ENCODE assay signal across 24 cellular contexts in the genomic region with DNA sequence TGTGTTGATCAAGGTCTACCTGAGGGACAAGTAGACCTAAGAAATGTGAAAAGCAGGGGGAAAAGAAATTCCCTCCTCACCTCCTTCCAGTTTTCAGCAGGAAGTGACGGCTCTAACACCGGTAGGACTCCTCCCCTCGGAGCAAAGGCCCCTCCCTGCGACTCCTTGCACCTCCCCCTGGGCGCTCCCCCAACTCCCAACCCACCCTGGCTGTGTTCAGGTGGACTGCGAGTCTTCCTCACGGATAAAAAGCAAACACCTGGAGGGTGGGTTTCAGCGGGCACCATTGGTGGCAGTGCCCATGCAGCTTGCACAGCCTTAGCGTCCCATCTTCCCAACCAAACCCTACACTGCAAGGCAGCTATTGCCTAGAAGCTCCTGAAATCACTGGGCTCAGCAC.
DNase-seq lines count a peak whose midpoint lies in the region; ATAC-seq and TF ChIP-seq lines count a peak whose summit lies in the region.
"Had no signal": no experiment of that assay in that cellular context is flagged by ENCODE, and none has a peak within 500 bp of the region (broad histone marks: within the 10 kb centered on the region; RNA-seq: fewer than 3 reads in every experiment).

No MANE protein-coding gene starts in this region.

- POLR2A ChIA-PET in WTC11 (lab: Charles Lee) = no interaction called here

- DNase-seq in WTC11 (ENCODE audit: low spot score) = no peak
- no peak for DNase-seq in endodermal cell
- DNase-seq in posterior vena cava (ENCODE audit: low spot score) = peak; percentile 69
- DNase-seq in upper lobe of right lung = peak; percentile 32
- DNase-seq in suprapubic skin (ENCODE audit: low spot score in 2 of 2) = no peak
- DNase-seq: 8988T; ACHN; AML-193; BE2C; Calu3; CD4-positive, alpha-beta T cell; CD8-positive, alpha-beta memory T cell; COR-L47; DMS53; DMS79 treated with DMSO at 0.1 percent for 48 hours; GF-D8; GOT3; H7; HCEC 1CT had no signal

- no peak overlapping the region for H3K27ac ChIP-seq in endodermal cell (ENCODE audit: low read depth, low read length)
- H3K27ac ChIP-seq in upper lobe of right lung = no peak overlapping the region
- no peak overlapping the region for H3K27ac ChIP-seq in suprapubic skin
- no peak overlapping the region for H3K27ac ChIP-seq in gastroesophageal sphincter
- H3K27ac ChIP-seq: A549; BLaER1 treated with 17β-estradiol and CSF1 and Interleukin-3, amounts not matched to agents 10 nM and 100 nM had no signal

- intact Hi-C loops in posterior vena cava (cut with DNase I) = no loop called here
- intact Hi-C loops in upper lobe of right lung (cut with DNase I) = no loop called here

- CTCF ChIA-PET in WTC11 (lab: Charles Lee) = no interaction called here

- H3K9me3 Mint-ChIP-seq in WTC11 = no peaks in the 10 kb centered on the region
- no peaks in the 10 kb centered on the region for H3K9me3 Mint-ChIP-seq in endodermal cell
- H3K9me3 Mint-ChIP-seq: CD4-positive, alpha-beta T cell had no signal

- H3K4me1 Mint-ChIP-seq in WTC11 (peaks cover 12% of the 10 kb centered on the region), endodermal cell (peaks cover 48% of the 10 kb centered on the region)
- H3K4me1 Mint-ChIP-seq: CD14-positive monocyte; CD8-positive, alpha-beta memory T cell had no signal

- no peaks in the 10 kb centered on the region for H3K27me3 Mint-ChIP-seq in WTC11 (ENCODE audit: low read depth)
- no peaks in the 10 kb centered on the region for H3K27me3 Mint-ChIP-seq in endodermal cell (ENCODE audit: insufficient read depth)

- peaks cover 26% of the 10 kb centered on the region for H3K36me3 Mint-ChIP-seq in WTC11
- H3K36me3 Mint-ChIP-seq in endodermal cell (ENCODE audit: low read depth) = peaks cover 81% of the 10 kb centered on the region
- H3K36me3 Mint-ChIP-seq: CD14-positive monocyte; CD8-positive, alpha-beta memory T cell had no signal

- 93% methylated on average over 2 to 9 of the region's 9 CpGs for WGBS in endodermal cell (ENCODE audit: insufficient coverage in 1 of 2, insufficient read length in 1 of 2), 2 experiments
- WGBS in suprapubic skin = 83% methylated on average over 8 of the region's 9 CpGs
- 77% methylated on average over 5 of the region's 9 CpGs; no CpG with 5 or more reads in 1 of the 2 donors for WGBS in gastroesophageal sphincter (ENCODE audit: low coverage in 1 of 2), 2 donors

- peaks cover 35% of the 10 kb centered on the region for H3K4me1 ChIP-seq in endodermal cell (ENCODE audit: control insufficient read depth, insufficient read depth, low read length)
- H3K4me1 ChIP-seq in upper lobe of right lung = no peaks in the 10 kb centered on the region
- H3K4me1 ChIP-seq in suprapubic skin = no peaks in the 10 kb centered on the region
- no peaks in the 10 kb centered on the region for H3K4me1 ChIP-seq in gastroesophageal sphincter
- H3K4me1 ChIP-seq: A549, BE2C had no signal

- H3K9me3 ChIP-seq in endodermal cell (ENCODE audit: control insufficient read depth, low read length) (no peaks in the 10 kb centered on the region), upper lobe of right lung (no peaks in the 10 kb centered on the region), suprapubic skin (no peaks in the 10 kb centered on the region), gastroesophageal sphincter (no peaks in the 10 kb centered on the region)
- H3K9me3 ChIP-seq: A549, BE2C had no signal

- H3K4me3 ChIP-seq in endodermal cell (ENCODE audit: low read length) = no peak overlapping the region
- no peak overlapping the region for H3K4me3 ChIP-seq in upper lobe of right lung
- H3K4me3 ChIP-seq in suprapubic skin = no peak overlapping the region
- H3K4me3 ChIP-seq in gastroesophageal sphincter = no peak overlapping the region
- H3K4me3 ChIP-seq: A549; BLaER1 treated with 17β-estradiol and CSF1 and Interleukin-3, amounts not matched to agents 10 nM and 100 nM had no signal

- H3K4me3 Mint-ChIP-seq in WTC11 (no peak overlapping the region), endodermal cell (no peak overlapping the region)
- H3K4me3 Mint-ChIP-seq: CD14-positive monocyte; CD4-positive, alpha-beta T cell; CD8-positive, alpha-beta memory T cell had no signal

- no peak overlapping the region for H3K9ac ChIP-seq in endodermal cell (ENCODE audit: extremely low read depth, low read length, poor library complexity, severe bottlenecking)
- H3K9ac ChIP-seq: BLaER1 treated with 17β-estradiol and CSF1 and Interleukin-3, amounts not matched to agents 10 nM and 100 nM had no signal

- no peak for TF ChIP-seq EP300 in suprapubic skin (IDR thresholded peaks at IDR 0.05)
- TF ChIP-seq EP300 in gastroesophageal sphincter (IDR thresholded peaks at IDR 0.05) = no peak

- ATAC-seq in WTC11 (0 out of 2 replicates have a peak, but pooled peaks have one; percentile 36), upper lobe of right lung (no peak), gastroesophageal sphincter (no peak), GM18873 (IDR thresholded peaks at IDR 0.05; ENCODE audit: low FRiP score, unreplicated experiment) (no peak)
- ATAC-seq: A549 had no signal

- H3K36me3 ChIP-seq in endodermal cell (ENCODE audit: control insufficient read depth, insufficient read depth, low read length) (peaks cover 86% of the 10 kb centered on the region), upper lobe of right lung (peaks cover 78% of the 10 kb centered on the region), suprapubic skin (peaks cover 37% of the 10 kb centered on the region), gastroesophageal sphincter (peaks cover 0 to 99% of the 10 kb centered on the region in 2 donors)
- H3K36me3 ChIP-seq: BE2C; BLaER1 treated with 17β-estradiol and CSF1 and Interleukin-3, amounts not matched to agents 10 nM and 100 nM had no signal

- no peak for TF ChIP-seq CTCF in WTC11 (IDR thresholded peaks at IDR 0.05)
- no peak for TF ChIP-seq CTCF in endodermal cell (conservative IDR thresholded peaks at IDR 0.05)
- no peak for TF ChIP-seq CTCF in upper lobe of right lung (IDR thresholded peaks at IDR 0.05)
- no peak for TF ChIP-seq CTCF in suprapubic skin (IDR thresholded peaks at IDR 0.05)
- TF ChIP-seq CTCF in gastroesophageal sphincter (IDR thresholded peaks at IDR 0.05) = no peak

- H3K27ac Mint-ChIP-seq in WTC11 (no peak overlapping the region), endodermal cell (peak overlapping the region; percentile 64)
- H3K27ac Mint-ChIP-seq: CD4-positive, alpha-beta T cell; CD8-positive, alpha-beta memory T cell had no signal

- TF ChIP-seq POLR2A in suprapubic skin (IDR thresholded peaks at IDR 0.05) = no peak
- no peak for TF ChIP-seq POLR2A in gastroesophageal sphincter (IDR thresholded peaks at IDR 0.05)

- H3K27me3 ChIP-seq in endodermal cell (ENCODE audit: control insufficient read depth, insufficient read depth, low read length, poor library complexity, severe bottlenecking) (no peaks in the 10 kb centered on the region), upper lobe of right lung (no peaks in the 10 kb centered on the region), suprapubic skin (no peaks in the 10 kb centered on the region), gastroesophageal sphincter (no peaks in the 10 kb centered on the region)
- H3K27me3 ChIP-seq: BLaER1 treated with 17β-estradiol and CSF1 and Interleukin-3, amounts not matched to agents 10 nM and 100 nM had no signal

TF ChIP-seq in WTC11, 78 proteins besides CTCF, POLR2A, EP300 and RAD21 (continues in another document):
- TF ChIP-seq AR (CRISPR knock-in tag; IDR thresholded peaks at IDR 0.05) (no peak), TP53 (CRISPR knock-in tag; IDR thresholded peaks at IDR 0.05) (no peak), ZNF396 (CRISPR knock-in tag; IDR thresholded peaks at IDR 0.05; ENCODE audit: borderline replicate concordance) (no peak)
- TF ChIP-seq, protein P1, sequence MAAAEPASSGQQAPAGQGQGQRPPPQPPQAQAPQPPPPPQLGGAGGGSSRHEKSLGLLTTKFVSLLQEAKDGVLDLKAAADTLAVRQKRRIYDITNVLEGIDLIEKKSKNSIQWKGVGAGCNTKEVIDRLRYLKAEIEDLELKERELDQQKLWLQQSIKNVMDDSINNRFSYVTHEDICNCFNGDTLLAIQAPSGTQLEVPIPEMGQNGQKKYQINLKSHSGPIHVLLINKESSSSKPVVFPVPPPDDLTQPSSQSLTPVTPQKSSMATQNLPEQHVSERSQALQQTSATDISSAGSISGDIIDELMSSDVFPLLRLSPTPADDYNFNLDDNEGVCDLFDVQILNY (CRISPR knock-in tag; IDR thresholded peaks at IDR 0.05) = no peak

Comparison
In these comparisons a context has a peak if more than half of its experiments do, and no peak if none do; other contexts are left out.
1. DNase-seq: peak in posterior vena cava (single experiment) and upper lobe of right lung (single experiment); none in WTC11 (single experiment), endodermal cell (single experiment) and suprapubic skin (0 of 2).